19 cellular contexts compared by ENCODE assay signal in the genomic region with DNA sequence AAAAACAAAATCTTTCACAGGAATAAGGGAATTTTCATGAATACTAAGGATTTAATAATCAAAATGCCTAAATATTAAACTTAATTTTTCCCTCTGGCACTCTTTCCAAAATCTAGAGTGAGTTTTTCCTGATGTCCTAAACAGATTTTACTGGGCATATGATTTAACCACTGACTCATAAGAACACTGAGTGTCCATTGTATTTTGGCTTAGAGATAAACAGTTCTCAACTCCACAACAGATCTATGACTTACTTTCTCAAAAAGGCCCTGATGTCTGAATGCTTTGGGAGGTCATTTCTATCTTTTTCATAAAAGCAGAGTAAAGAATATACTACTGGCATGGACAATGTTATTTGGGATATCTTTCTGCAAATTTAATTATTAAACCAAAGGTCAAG. TPM values are rescaled to one million over a fixed set of nuclear protein-coding genes. Genes with fewer than 3 reads are reported as not detected.
DNase-seq lines count a peak whose midpoint lies in the region; ATAC-seq and TF ChIP-seq lines count a peak whose summit lies in the region.
"Had no signal": no experiment of that assay in that cellular context is flagged by ENCODE, and none has a peak within 500 bp of the region (broad histone marks: within the 10 kb centered on the region; RNA-seq: fewer than 3 reads in every experiment).

No MANE protein-coding gene starts in this region.

- ATAC-seq in effector memory CD8-positive, alpha-beta T cell (replicated peaks), result no peak
- ATAC-seq in HG03469 (IDR thresholded peaks at IDR 0.05; ENCODE audit: unreplicated experiment), result no peak
- ATAC-seq: activated CD8-positive, alpha-beta T cell treated with anti-CD3 and anti-CD28 coated beads for 36 hours had no signal

- peaks cover 38 to 51% of the 10 kb centered on the region in 2 donors for H3K36me3 Mint-ChIP-seq in CD14-positive monocyte
- peaks cover 25% of the 10 kb centered on the region for H3K36me3 Mint-ChIP-seq in effector memory CD8-positive, alpha-beta T cell (ENCODE audit: insufficient read depth)

- intact Hi-C loops in CD14-positive monocyte (cut with micrococcal nuclease), result no loop called here

- peaks cover 47% of the 10 kb centered on the region for H3K4me1 Mint-ChIP-seq in CD14-positive monocyte
- H3K4me1 Mint-ChIP-seq in effector memory CD8-positive, alpha-beta T cell (ENCODE audit: low read depth in 2 of 2), result peaks cover 29 to 46% of the 10 kb centered on the region in 2 donors
- H3K4me1 Mint-ChIP-seq: neural progenitor cell had no signal

- H3K9me3 Mint-ChIP-seq in CD14-positive monocyte, result peaks cover 6 to 11% (median 7%) of the 10 kb centered on the region in 7 donors
- H3K9me3 Mint-ChIP-seq in effector memory CD8-positive, alpha-beta T cell, result no peaks in the 10 kb centered on the region
- H3K9me3 Mint-ChIP-seq: activated CD8-positive, alpha-beta T cell treated with anti-CD3 and anti-CD28 coated beads for 36 hours; neural progenitor cell; T-helper 1 cell treated with Interleukin-12 subunit alpha and Interleukin-12 subunit beta and Interleukin-4 antibody, amounts not matched to agents 30 μg/mL and 1 μg/mL, for 36 hours had no signal

- H3K27me3 Mint-ChIP-seq in CD14-positive monocyte (ENCODE audit: low read depth in 3 of 3), result peaks cover 0 to 1% (median 0%) of the 10 kb centered on the region in 3 donors
- no peaks in the 10 kb centered on the region for H3K27me3 Mint-ChIP-seq in effector memory CD8-positive, alpha-beta T cell
- H3K27me3 Mint-ChIP-seq: activated CD8-positive, alpha-beta T cell treated with anti-CD3 and anti-CD28 coated beads for 36 hours; B cell had no signal

- no peak for TF ChIP-seq CTCF in CD14-positive monocyte (IDR thresholded peaks at IDR 0.05)

- H3K27ac Mint-ChIP-seq in CD14-positive monocyte, result peak overlapping the region in 5 of 7 donors; percentile 22 to 72 (median 61)
- peak overlapping the region; percentile 39 to 47 for H3K27ac Mint-ChIP-seq in effector memory CD8-positive, alpha-beta T cell
- H3K27ac Mint-ChIP-seq: activated CD8-positive, alpha-beta T cell treated with anti-CD3 and anti-CD28 coated beads for 36 hours; B cell; neural progenitor cell; T-helper 1 cell treated with Interleukin-12 subunit alpha and Interleukin-12 subunit beta and Interleukin-4 antibody, amounts not matched to agents 30 μg/mL and 1 μg/mL, for 36 hours had no signal

- DNase-seq in CD14-positive monocyte (ENCODE audit: low spot score), result no peak
- peak; percentile 41 for DNase-seq in HCEC 1CT
- DNase-seq in effector memory CD8-positive, alpha-beta T cell, result no peak
- DNase-seq in pons (ENCODE audit: low spot score), result peak; percentile 34
- DNase-seq in NCI-H2227 (lab: John Stamatoyannopoulos, UW; ENCODE audit: unreplicated experiment), result no peak
- DNase-seq in ACHN, result no peak
- DNase-seq: activated CD8-positive, alpha-beta T cell treated with anti-CD3 and anti-CD28 coated beads for 36 hours; activated naive CD4-positive, alpha-beta T cell treated with anti-CD3 and anti-CD28 coated beads, Interleukin-2, amount 50 U/mL, for 16 hours; activated T-cell treated with anti-CD3 and anti-CD28 coated beads, Interleukin-2, amount 50 U/mL, for 1 hour; dorsolateral prefrontal cortex; EL; NCI-H1105 treated with DMSO at 0.1 percent for 48 hours; NCI-H2107; NCI-H526 treated with DMSO at 0.1 percent for 48 hours; SIG-M5 had no signal

- no peak overlapping the region for H3K4me3 Mint-ChIP-seq in CD14-positive monocyte
- no peak overlapping the region for H3K4me3 Mint-ChIP-seq in effector memory CD8-positive, alpha-beta T cell
- H3K4me3 Mint-ChIP-seq: activated CD8-positive, alpha-beta T cell treated with anti-CD3 and anti-CD28 coated beads for 36 hours; B cell; neural progenitor cell; T-helper 1 cell treated with Interleukin-12 subunit alpha and Interleukin-12 subunit beta and Interleukin-4 antibody, amounts not matched to agents 30 μg/mL and 1 μg/mL, for 36 hours had no signal

- in situ Hi-C loops in ACHN (cut with HindIII; ENCODE audit: low pct_ligation_motif_present, low pct_unique_long_range_greater_than_20kb, low sequenced_read_pairs), result no loop called here

RNA-seq across cellular contexts. Expression of gene TMBIM4, which starts 15.0 kb away (rescaled TPM):
- 100 to 1,000 TPM; 694 to 823 TPM for polyA plus RNA-seq in CD14-positive monocyte

RNA-seq across cellular contexts. Expression of gene LLPH, which starts 24.2 kb away (rescaled TPM):
- 10 to 100 TPM; 33.4 to 44.0 TPM for polyA plus RNA-seq in CD14-positive monocyte

RNA-seq across cellular contexts. Expression of gene IRAK3, which starts 34.2 kb away (rescaled TPM):
- 10 to 100 TPM; 56.9 to 59.7 TPM for polyA plus RNA-seq in CD14-positive monocyte

Comparison
In these comparisons a context has a peak if more than half of its experiments do, and no peak if none do; other contexts are left out.
1. DNase-seq: peak in HCEC 1CT (single experiment) and pons (single experiment); none in CD14-positive monocyte (single experiment), effector memory CD8-positive, alpha-beta T cell (0 of 3), NCI-H2227 (single experiment) and ACHN (single experiment).